In genomic region chrX:77446029-77446585, GRCh38 we compare ENCODE assay signal across 9 cellular contexts. TPM values are rescaled to one million over a fixed set of nuclear protein-coding genes. Genes with fewer than 3 reads are reported as not detected.
DNase-seq lines count a peak whose midpoint lies in the region; ATAC-seq and TF ChIP-seq lines count a peak whose summit lies in the region.
"Had no signal": no experiment of that assay in that cellular context is flagged by ENCODE, and none has a peak within 500 bp of the region (broad histone marks: within the 10 kb centered on the region; RNA-seq: fewer than 3 reads in every experiment).

No MANE protein-coding gene starts in this region.

- H3K9me3 ChIP-seq in CD8-positive, alpha-beta T cell (ENCODE audit: low read length) = no peaks in the 10 kb centered on the region
- H3K9me3 ChIP-seq in fibroblast of lung (ENCODE audit: control insufficient read depth, insufficient read depth, low read depth, low read length) = no peaks in the 10 kb centered on the region

- H4K20me1 ChIP-seq in fibroblast of lung (ENCODE audit: control insufficient read depth, extremely low read depth, insufficient read depth, low read length) = no peaks in the 10 kb centered on the region

- no peak for DNase-seq in CD8-positive, alpha-beta T cell
- DNase-seq in OCI-M1 (lab: John Stamatoyannopoulos, UW) (peak; percentile 42), fibroblast of lung (ENCODE audit: low read depth in 2 of 2) (no peak), osteocyte (ENCODE audit: extremely low spot score, unreplicated experiment) (no peak), COLO829 (ENCODE audit: low spot score) (no peak), T1000 (lab: John Stamatoyannopoulos, UW) (no peak)

- H3K36me3 Mint-ChIP-seq in CD8-positive, alpha-beta T cell = no peaks in the 10 kb centered on the region
- no peaks in the 10 kb centered on the region for H3K36me3 Mint-ChIP-seq in osteocyte (ENCODE audit: unreplicated experiment)

- no peak overlapping the region for H3K9ac ChIP-seq in fibroblast of lung (ENCODE audit: insufficient read depth, low read length)

- H2AFZ ChIP-seq in fibroblast of lung (ENCODE audit: low read length) = peak overlapping the region; percentile 4

- POLR2A ChIA-PET in CD8-positive, alpha-beta T cell (lab: Charles Lee) = no interaction called here

- CTCF ChIA-PET in CD8-positive, alpha-beta T cell (lab: Charles Lee) = no interaction called here

- peaks cover 10% of the 10 kb centered on the region for H3K4me1 Mint-ChIP-seq in CD8-positive, alpha-beta T cell (ENCODE audit: low read depth)
- peaks cover 23% of the 10 kb centered on the region for H3K4me1 Mint-ChIP-seq in osteocyte (ENCODE audit: unreplicated experiment)

- no peak overlapping the region for H3K4me3 ChIP-seq in CD8-positive, alpha-beta T cell (ENCODE audit: low read depth, low read length)
- peak overlapping the region in 3 of 4 experiments; percentile 12 to 48 (median 31) for H3K4me3 ChIP-seq in fibroblast of lung (replicated peaks in 1 of 4; ENCODE audit: control extremely low read depth in 1 of 4, insufficient read depth in 1 of 4, low read depth in 3 of 4, low read length in 4 of 4)

- H3K27me3 Mint-ChIP-seq in CD8-positive, alpha-beta T cell (ENCODE audit: low read depth) = peaks cover 28% of the 10 kb centered on the region
- H3K27me3 Mint-ChIP-seq in osteocyte (ENCODE audit: unreplicated experiment) = no peaks in the 10 kb centered on the region

- no peak overlapping the region for H3K27ac ChIP-seq in CD8-positive, alpha-beta T cell (ENCODE audit: low read depth, low read length)
- no peak overlapping the region for H3K27ac ChIP-seq in fibroblast of lung (ENCODE audit: insufficient read depth, low read length)
- H3K27ac ChIP-seq: HL-60 had no signal

- H3K27me3 ChIP-seq in CD8-positive, alpha-beta T cell (ENCODE audit: insufficient read depth, low read length) = no peaks in the 10 kb centered on the region
- no peaks in the 10 kb centered on the region for H3K27me3 ChIP-seq in fibroblast of lung (ENCODE audit: control insufficient read depth, insufficient read depth, low read length)

- peak overlapping the region; percentile 78 for H3K4me3 Mint-ChIP-seq in CD8-positive, alpha-beta T cell
- peak overlapping the region; percentile 64 for H3K4me3 Mint-ChIP-seq in osteocyte (ENCODE audit: unreplicated experiment)

- peak overlapping the region; percentile 69 for H3K4me2 ChIP-seq in fibroblast of lung (ENCODE audit: extremely low read depth, insufficient read depth, low read length)

- H3K27ac Mint-ChIP-seq in CD8-positive, alpha-beta T cell = no peak overlapping the region
- no peak overlapping the region for H3K27ac Mint-ChIP-seq in osteocyte (ENCODE audit: unreplicated experiment)

- TF ChIP-seq CTCF in CD8-positive, alpha-beta T cell (IDR thresholded peaks at IDR 0.05) = no peak
- TF ChIP-seq CTCF in fibroblast of lung (conservative IDR thresholded peaks at IDR 0.05 in 1 of 2, IDR thresholded peaks at IDR 0.05 in 1 of 2; ENCODE audit: low read depth in 1 of 2, low read length in 2 of 2) (peak; percentile 21 to 35), osteocyte (IDR thresholded peaks at IDR 0.05) (peak; percentile 43)

- no peaks in the 10 kb centered on the region for H3K36me3 ChIP-seq in CD8-positive, alpha-beta T cell (ENCODE audit: insufficient read depth, low read length)
- H3K36me3 ChIP-seq in fibroblast of lung (ENCODE audit: control insufficient read depth, insufficient read depth, low read length) = no peaks in the 10 kb centered on the region

- no peaks in the 10 kb centered on the region for H3K79me2 ChIP-seq in fibroblast of lung (ENCODE audit: control insufficient read depth, insufficient read depth, low read length)

- no peaks in the 10 kb centered on the region for H3K9me3 Mint-ChIP-seq in CD8-positive, alpha-beta T cell
- H3K9me3 Mint-ChIP-seq in osteocyte (ENCODE audit: unreplicated experiment) = peaks cover 4% of the 10 kb centered on the region

- intact Hi-C loops in CD8-positive, alpha-beta T cell (cut with DNase I, micrococcal nuclease) = no loop called here

- no peak for ATAC-seq in CD8-positive, alpha-beta T cell
- ATAC-seq in HG03039 (IDR thresholded peaks at IDR 0.05; ENCODE audit: unreplicated experiment) (no peak), HG03432 (IDR thresholded peaks at IDR 0.05; ENCODE audit: unreplicated experiment) (no peak)

- peaks cover 9% of the 10 kb centered on the region for H3K4me1 ChIP-seq in CD8-positive, alpha-beta T cell (ENCODE audit: insufficient read depth, low read length)
- H3K4me1 ChIP-seq in fibroblast of lung (ENCODE audit: control insufficient read depth, extremely low read depth, insufficient read depth, low read length) = no peaks in the 10 kb centered on the region

RNA-seq across cellular contexts. Expression of gene FGF16, which starts 1.1 kb away (rescaled TPM):
- not detected for total RNA-seq in CD8-positive, alpha-beta T cell
- total RNA-seq in fibroblast of lung = not detected in 2 replicates
- not detected in 2 replicates for polyA plus RNA-seq in fibroblast of lung
- polyA plus RNA-seq in fibroblast of lung (2012) = 0.10 TPM in 1 of 2 replicates, not detected in the other
- not detected in 2 replicates for polyA minus RNA-seq in fibroblast of lung (ENCODE audit: low replicate concordance)
- total RNA-seq in osteocyte = not detected in 2 replicates
